ENCODE assay signal across 30 cellular contexts in genomic region chr1:239212841-239213240, GRCh38.
DNase-seq lines count a peak whose midpoint lies in the region; ATAC-seq and TF ChIP-seq lines count a peak whose summit lies in the region.
"Had no signal": no experiment of that assay in that cellular context is flagged by ENCODE, and none has a peak within 500 bp of the region (broad histone marks: within the 10 kb centered on the region; RNA-seq: fewer than 3 reads in every experiment).

No MANE protein-coding gene starts in this region.

- TF ChIP-seq EP300 in suprapubic skin (IDR thresholded peaks at IDR 0.05): no peak

- H3K4me3 Mint-ChIP-seq in Calu3 (ENCODE audit: low read depth, unreplicated experiment): peak overlapping the region; percentile 43
- H3K4me3 Mint-ChIP-seq in activated T-helper 17 cell treated with anti-CD3 and anti-CD28 coated beads, Interleukin-2, amount 50 U/mL, for 72 hours: no peak overlapping the region
- H3K4me3 Mint-ChIP-seq: activated CD8-positive, alpha-beta memory T cell treated with anti-CD3 and anti-CD28 coated beads, Interleukin-2, amount 10 ng/mL, durations not matched to agents 7 days and 5 days; endodermal cell; naive thymus-derived CD8-positive, alpha-beta T cell had no signal

- H3K27ac ChIP-seq in VCaP (peak overlapping the region; percentile 23), suprapubic skin (no peak overlapping the region)
- H3K27ac ChIP-seq: skin epidermis, upper lobe of right lung had no signal

- H3K36me3 Mint-ChIP-seq in Calu3 (ENCODE audit: insufficient read depth, unreplicated experiment): peaks cover 8% of the 10 kb centered on the region
- no peaks in the 10 kb centered on the region for H3K36me3 Mint-ChIP-seq in activated T-helper 17 cell treated with anti-CD3 and anti-CD28 coated beads, Interleukin-2, amount 50 U/mL, for 72 hours (ENCODE audit: low read depth)
- H3K36me3 Mint-ChIP-seq: activated CD8-positive, alpha-beta memory T cell treated with anti-CD3 and anti-CD28 coated beads, Interleukin-2, amount 10 ng/mL, durations not matched to agents 7 days and 5 days; naive thymus-derived CD8-positive, alpha-beta T cell had no signal

- WGBS in suprapubic skin: 86% methylated on average over 9 of the region's 9 CpGs

- H3K9me3 ChIP-seq in suprapubic skin: no peaks in the 10 kb centered on the region
- H3K9me3 ChIP-seq: upper lobe of right lung had no signal

- DNase-seq in Calu3: peak; percentile 80
- DNase-seq in left colon: peak in 1 of 2 donors; percentile 28
- peak; percentile 91 for DNase-seq in retinal pigment epithelial cell (ENCODE audit: low read depth)
- no peak for DNase-seq in T1000 (lab: John Stamatoyannopoulos, UW)
- DNase-seq in suprapubic skin (ENCODE audit: low spot score in 2 of 2): no peak
- DNase-seq: activated CD4-positive, CD25-positive, alpha-beta regulatory T cell; activated CD8-positive, alpha-beta memory T cell treated with anti-CD3 and anti-CD28 coated beads, Interleukin-2, amount 10 ng/mL, durations not matched to agents 7 days and 5 days; activated naive CD4-positive, alpha-beta T cell; activated T-cell treated with anti-CD3 and anti-CD28 coated beads, Interleukin-2, amount 50 U/mL, for 48 hours; EL; endodermal cell; foreskin melanocyte; GOT3; naive thymus-derived CD8-positive, alpha-beta T cell; NCI-H187; NCI-H2171 treated with DMSO at 0.1 percent for 48 hours; NCI-H510A treated with DMSO at 0.1 percent for 48 hours; NK-92 treated with Interleukin-12 subunit alpha and Interleukin-12 subunit beta, amount 100 ng/mL, for 24 hours; occipital lobe; Right ventricle myocardium superior; stimulated activated CD4-positive, alpha-beta T cell treated with anti-CD3 and anti-CD28 coated beads, Interleukin-1b, Interleukin-23, amount 100 ng/mL, for 48 hours; stimulated activated CD8-positive, alpha-beta memory T cell treated with anti-CD3 and anti-CD28 coated beads, Interleukin-4, amount 100 ng/mL, for 48 hours; T-helper 9 cell; upper lobe of right lung had no signal

- H3K27ac Mint-ChIP-seq in Calu3 (ENCODE audit: unreplicated experiment): peak overlapping the region; percentile 79
- H3K27ac Mint-ChIP-seq in activated T-helper 17 cell treated with anti-CD3 and anti-CD28 coated beads, Interleukin-2, amount 50 U/mL, for 72 hours: no peak overlapping the region
- H3K27ac Mint-ChIP-seq: activated CD8-positive, alpha-beta memory T cell treated with anti-CD3 and anti-CD28 coated beads, Interleukin-2, amount 10 ng/mL, durations not matched to agents 7 days and 5 days; endodermal cell; naive thymus-derived CD8-positive, alpha-beta T cell had no signal

- H3K4me1 Mint-ChIP-seq in Calu3 (ENCODE audit: low read depth, unreplicated experiment): peaks cover 25% of the 10 kb centered on the region
- H3K4me1 Mint-ChIP-seq in activated T-helper 17 cell treated with anti-CD3 and anti-CD28 coated beads, Interleukin-2, amount 50 U/mL, for 72 hours: no peaks in the 10 kb centered on the region
- H3K4me1 Mint-ChIP-seq: activated CD8-positive, alpha-beta memory T cell treated with anti-CD3 and anti-CD28 coated beads, Interleukin-2, amount 10 ng/mL, durations not matched to agents 7 days and 5 days; naive thymus-derived CD8-positive, alpha-beta T cell had no signal

- no peaks in the 10 kb centered on the region for H3K36me3 ChIP-seq in suprapubic skin
- H3K36me3 ChIP-seq: upper lobe of right lung had no signal

- H3K4me1 ChIP-seq in suprapubic skin: no peaks in the 10 kb centered on the region
- H3K4me1 ChIP-seq: upper lobe of right lung had no signal

- TF ChIP-seq POLR2A in suprapubic skin (IDR thresholded peaks at IDR 0.05): no peak

- BruUV-seq in Calu3 (replicated peaks; lab: Mats Ljungman, UMichigan): no TSS peak

- H3K27me3 ChIP-seq in suprapubic skin: no peaks in the 10 kb centered on the region
- H3K27me3 ChIP-seq: upper lobe of right lung had no signal

- CTCF ChIA-PET in Calu3 (lab: Charles Lee): interaction anchor here (0.9 to 1.1 kb wide), 2 partner anchors 20 to 173 kb away, joined by 3 to 4 read pairs; partner anchors contain the start of gene CHRM3

- H3K27me3 Mint-ChIP-seq in Calu3 (ENCODE audit: unreplicated experiment): no peaks in the 10 kb centered on the region
- no peaks in the 10 kb centered on the region for H3K27me3 Mint-ChIP-seq in activated T-helper 17 cell treated with anti-CD3 and anti-CD28 coated beads, Interleukin-2, amount 50 U/mL, for 72 hours
- H3K27me3 Mint-ChIP-seq: activated CD8-positive, alpha-beta memory T cell treated with anti-CD3 and anti-CD28 coated beads, Interleukin-2, amount 10 ng/mL, durations not matched to agents 7 days and 5 days; naive thymus-derived CD8-positive, alpha-beta T cell had no signal

- no peaks in the 10 kb centered on the region for H3K9me3 Mint-ChIP-seq in Calu3 (ENCODE audit: low read depth, unreplicated experiment)
- H3K9me3 Mint-ChIP-seq in activated T-helper 17 cell treated with anti-CD3 and anti-CD28 coated beads, Interleukin-2, amount 50 U/mL, for 72 hours: no peaks in the 10 kb centered on the region
- H3K9me3 Mint-ChIP-seq: endodermal cell had no signal

- peak; percentile 95 for ATAC-seq in left colon
- no peak for ATAC-seq in GM18502 (IDR thresholded peaks at IDR 0.05; ENCODE audit: poor library complexity, unreplicated experiment)
- ATAC-seq in activated T-helper 17 cell treated with anti-CD3 and anti-CD28 coated beads, Interleukin-2, amount 50 U/mL, for 72 hours (replicated peaks): no peak
- ATAC-seq: activated CD8-positive, alpha-beta memory T cell treated with anti-CD3 and anti-CD28 coated beads, Interleukin-2, amount 10 ng/mL, durations not matched to agents 7 days and 5 days; esophagus mucosa; GM12878; naive thymus-derived CD8-positive, alpha-beta T cell; upper lobe of right lung had no signal

- intact Hi-C loops in Calu3 (cut with micrococcal nuclease; ENCODE audit: unreplicated experiment): loop anchor here (5.0 kb wide), 1 partner anchor 174 kb away; the partner anchor contains the start of gene CHRM3
- intact Hi-C loops in left colon (cut with DNase I, micrococcal nuclease): no loop called here

- peak overlapping the region; percentile 13 for H3K4me3 ChIP-seq in retinal pigment epithelial cell (ENCODE audit: low read length)
- no peak overlapping the region for H3K4me3 ChIP-seq in suprapubic skin
- H3K4me3 ChIP-seq: GM12878, skin epidermis, upper lobe of right lung had no signal

- TF ChIP-seq CTCF in Calu3 (IDR thresholded peaks at IDR 0.05; ENCODE audit: unreplicated experiment): no peak
- no peak for TF ChIP-seq CTCF in VCaP (conservative IDR thresholded peaks at IDR 0.05)
- TF ChIP-seq CTCF in retinal pigment epithelial cell (conservative IDR thresholded peaks at IDR 0.05; ENCODE audit: low read depth, low read length): no peak
- no peak for TF ChIP-seq CTCF in suprapubic skin (IDR thresholded peaks at IDR 0.05)

Comparison
In these comparisons a context has a peak if more than half of its experiments do, and no peak if none do; other contexts are left out.
1. DNase-seq: peak in Calu3 (single experiment) and retinal pigment epithelial cell (single experiment); none in T1000 (single experiment) and suprapubic skin (0 of 2).